ENCODE assay signal across 9 cellular contexts in genomic region chr2:128313076-128313836, GRCh38. TPM values are rescaled to one million over a fixed set of nuclear protein-coding genes. Genes with fewer than 3 reads are reported as not detected.
DNase-seq lines count a peak whose midpoint lies in the region; ATAC-seq and TF ChIP-seq lines count a peak whose summit lies in the region.
"Had no signal": no experiment of that assay in that cellular context is flagged by ENCODE, and none has a peak within 500 bp of the region (broad histone marks: within the 10 kb centered on the region; RNA-seq: fewer than 3 reads in every experiment).

No MANE protein-coding gene starts in this region.

- H3K9me3 ChIP-seq in BLaER1 (no peaks in the 10 kb centered on the region), lower lobe of right lung (no peaks in the 10 kb centered on the region), MM.1S (replicated peaks; ENCODE audit: insufficient read depth, low read length) (no peaks in the 10 kb centered on the region)

- peaks cover 92% of the 10 kb centered on the region for H3K4me1 ChIP-seq in BLaER1
- peaks cover 68% of the 10 kb centered on the region for H3K4me1 ChIP-seq in lower lobe of right lung
- peaks cover 4% of the 10 kb centered on the region; the same call in 1 of the 2 replicates for H3K4me1 ChIP-seq in MM.1S (ENCODE audit: low read length)

- DNase-seq in HFF-Myc (ENCODE audit: extremely low read depth, low read depth) (no peak), astrocyte of the cerebellum (ENCODE audit: low read depth) (no peak), lower lobe of right lung (peak; percentile 40), SHP77 treated with DMSO at 0.1 percent for 48 hours (lab: John Stamatoyannopoulos, UW) (no peak), MM.1S (no peak)

- H3F3A ChIP-seq in MM.1S (ENCODE audit: insufficient read depth, low read length): no peaks in the 10 kb centered on the region

- H3K27me3 ChIP-seq in BLaER1 (no peaks in the 10 kb centered on the region), lower lobe of right lung (ENCODE audit: low read depth) (no peaks in the 10 kb centered on the region), MM.1S (replicated peaks; ENCODE audit: insufficient read depth, low read length) (no peaks in the 10 kb centered on the region)

- TF ChIP-seq CTCF in HFF-Myc (IDR thresholded peaks at IDR 0.05; ENCODE audit: low read depth, low read length, missing control alignments) (peak; percentile 48), astrocyte of the cerebellum (IDR thresholded peaks at IDR 0.05; ENCODE audit: low read depth, low read length, missing control alignments) (peak; percentile 39), lower lobe of right lung (IDR thresholded peaks at IDR 0.05) (peak; percentile 12), MM.1S (IDR thresholded peaks at IDR 0.05; ENCODE audit: low read length) (no peak)

- H3K4me2 ChIP-seq in BLaER1 (peak overlapping the region; percentile 100), MM.1S (ENCODE audit: low read depth, low read length) (no peak overlapping the region)

- H3K36me3 ChIP-seq in BLaER1: peaks cover 56% of the 10 kb centered on the region
- peaks cover 9% of the 10 kb centered on the region for H3K36me3 ChIP-seq in lower lobe of right lung
- no peaks in the 10 kb centered on the region for H3K36me3 ChIP-seq in MM.1S (replicated peaks; ENCODE audit: insufficient read depth, low read length)

- no peaks in the 10 kb centered on the region for H3K9me2 ChIP-seq in MM.1S (replicated peaks; ENCODE audit: insufficient read depth, low read length)

- H3K27ac ChIP-seq in BLaER1: no peak overlapping the region
- H3K27ac ChIP-seq in lower lobe of right lung: no peak overlapping the region
- no peak overlapping the region for H3K27ac ChIP-seq in MM.1S (ENCODE audit: low read length)
- H3K27ac ChIP-seq: SK-N-MC had no signal

- no peak overlapping the region for H3K9ac ChIP-seq in BLaER1
- H3K9ac ChIP-seq in MM.1S (ENCODE audit: low read length): no peak overlapping the region

- no peak overlapping the region for H2AFZ ChIP-seq in MM.1S (ENCODE audit: low read length)

- peaks cover 98% of the 10 kb centered on the region for H4K20me1 ChIP-seq in BLaER1
- peaks cover 68% of the 10 kb centered on the region for H4K20me1 ChIP-seq in MM.1S (ENCODE audit: insufficient read depth, low read length)

- in situ Hi-C loops in astrocyte of the cerebellum (cut with HindIII; ENCODE audit: low sequenced_read_pairs): loop anchor here (25.0 kb wide), 2 partner anchors 126 to 949 kb away; no protein-coding TSS in a partner anchor

- peaks cover 96% of the 10 kb centered on the region for H3K79me2 ChIP-seq in MM.1S (ENCODE audit: low read length)

- ATAC-seq in lower lobe of right lung (peak in 1 of 2 donors; percentile 1), HG02588 (IDR thresholded peaks at IDR 0.05; ENCODE audit: unreplicated experiment) (no peak), HG03039 (IDR thresholded peaks at IDR 0.05; ENCODE audit: unreplicated experiment) (no peak)

- intact Hi-C loops in lower lobe of right lung (cut with DNase I): no loop called here

- H3K4me3 ChIP-seq in BLaER1 (no peak overlapping the region), HFF-Myc (replicated peaks; ENCODE audit: low read depth, low read length) (no peak overlapping the region), astrocyte of the cerebellum (ENCODE audit: low read depth, low read length) (no peak overlapping the region), lower lobe of right lung (no peak overlapping the region), MM.1S (ENCODE audit: low read length) (no peak overlapping the region)
- H3K4me3 ChIP-seq: SK-N-MC had no signal

RNA-seq across cellular contexts. Expression of gene HS6ST1, which starts 5.4 kb away (rescaled TPM):
- 26.3 TPM for total RNA-seq in lower lobe of right lung
